ENCODE assay signal across 8 cellular contexts in the genomic region with DNA sequence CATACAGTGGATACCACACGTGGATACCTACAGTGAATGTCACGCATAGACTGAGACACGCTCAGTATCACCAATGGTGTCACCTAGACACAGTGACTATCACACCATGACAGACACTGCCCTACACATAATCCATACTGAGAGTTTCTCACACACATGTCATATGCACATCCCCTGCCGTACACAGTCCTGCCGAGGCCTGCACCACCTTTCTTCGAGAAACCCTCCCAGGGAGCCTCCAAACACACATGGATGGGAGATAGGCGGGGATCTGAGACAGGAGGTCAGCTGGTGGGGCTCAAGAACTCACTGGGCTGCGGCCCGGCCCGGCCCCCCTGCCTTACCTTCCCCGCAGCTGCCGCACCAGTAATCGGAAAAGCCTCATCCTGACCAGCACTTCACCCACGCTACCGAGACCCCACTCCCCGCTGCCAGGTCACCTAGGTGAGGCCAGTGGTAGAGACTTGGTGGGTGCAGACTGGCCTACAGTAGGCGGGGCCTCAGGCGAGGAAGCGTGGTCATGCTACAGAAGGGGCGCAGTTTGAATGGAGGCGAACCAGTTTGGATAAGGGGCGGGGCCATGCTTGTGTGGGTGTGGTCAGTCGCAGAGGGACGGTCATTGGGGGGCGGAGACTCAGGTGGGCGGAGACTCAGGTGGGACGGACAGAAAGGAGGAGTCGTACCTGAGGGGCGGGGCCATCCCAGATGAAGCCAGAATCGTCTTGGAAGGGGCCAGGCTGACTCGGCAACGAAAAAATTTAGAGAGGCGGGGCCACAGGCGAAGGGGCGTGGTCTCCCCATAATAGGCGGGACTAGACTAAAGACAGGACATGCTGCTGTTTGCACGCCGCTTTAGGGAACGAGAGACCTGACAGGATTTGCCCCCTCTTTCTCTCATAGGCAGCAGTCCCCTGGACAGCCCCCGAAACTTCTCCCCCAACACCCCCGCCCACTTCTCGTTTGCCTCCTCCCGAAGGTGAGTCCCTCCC. TPM values are rescaled to one million over a fixed set of nuclear protein-coding genes. Genes with fewer than 3 reads are reported as not detected.
DNase-seq lines count a peak whose midpoint lies in the region; ATAC-seq, FAIRE-seq and TF ChIP-seq lines count a peak whose summit lies in the region.

No MANE protein-coding gene starts in this region.

- no peaks in the 10 kb centered on the region for H3K36me3 ChIP-seq in bronchial epithelial cell (ENCODE audit: control insufficient read depth, insufficient read depth, low read length)
- H3K36me3 ChIP-seq in testis (ENCODE audit: low read depth, missing control alignments), result no peaks in the 10 kb centered on the region

- DNase-seq in AG20443 (ENCODE audit: low spot score), result peak; percentile 86
- peak; percentile 27 for DNase-seq in GOT3 (lab: John Stamatoyannopoulos, UW)
- peak; percentile 30 for DNase-seq in RPMI8226
- DNase-seq in bronchial epithelial cell (ENCODE audit: low read depth), result peak; percentile 83
- DNase-seq in left lobe of liver (ENCODE audit: low spot score), result no peak
- DNase-seq in testis, result peak; percentile 82

- no peaks in the 10 kb centered on the region for H3K4me1 ChIP-seq in testis

- no peak for TF ChIP-seq POLR2A in testis (IDR thresholded peaks at IDR 0.05)

- no peak overlapping the region for H3K27ac ChIP-seq in testis

- 15 to 23% methylated on average over 42 to 43 of the region's 43 CpGs for WGBS in testis, 2 donors

- H3K9me3 ChIP-seq in testis, result no peaks in the 10 kb centered on the region

- FAIRE-seq in bronchial epithelial cell (lab: Jason Lieb, UNC), result no peak

- intact Hi-C loops in testis (cut with DNase I; ENCODE audit: low total_unique reads), result loop anchor here (10.0 kb wide), 1 partner anchor 66 kb away; the partner anchor contains the start of gene HOOK2

- TF ChIP-seq CTCF in bronchial epithelial cell (IDR thresholded peaks at IDR 0.05; ENCODE audit: insufficient read depth, low read length, severe bottlenecking), result no peak
- no peak for TF ChIP-seq CTCF in testis (IDR thresholded peaks at IDR 0.05)

- H3K4me3 ChIP-seq in bronchial epithelial cell (ENCODE audit: low read depth, low read length) (peak overlapping the region; percentile 22), testis (peak overlapping the region; percentile 15 to 40)

- ATAC-seq in left lobe of liver (peak; percentile 37), GM21576 (IDR thresholded peaks at IDR 0.05; ENCODE audit: unreplicated experiment) (no peak), GM18511 (IDR thresholded peaks at IDR 0.05; ENCODE audit: unreplicated experiment) (no peak)

- H3K27me3 ChIP-seq in bronchial epithelial cell (ENCODE audit: control insufficient read depth, insufficient read depth, low read length) (peaks cover 11% of the 10 kb centered on the region), testis (no peaks in the 10 kb centered on the region)

RNA-seq across cellular contexts. Expression of gene MAST1, which starts 2.1 kb away (rescaled TPM):
- total RNA-seq in bronchial epithelial cell, result 0.26 and 0.38 TPM in 2 replicates
- total RNA-seq in left lobe of liver, result 0.86 TPM
- 1 to 10 TPM; 8.5 to 9.0 TPM for total RNA-seq in testis
- 11.7 TPM for polyA plus RNA-seq in testis (ENCODE audit: insufficient read depth, low read depth, low replicate concordance)

RNA-seq across cellular contexts. Expression of gene RTBDN, which starts 6.0 kb away (rescaled TPM):
- total RNA-seq in bronchial epithelial cell (not detected in 2 replicates), left lobe of liver (not detected), testis (1 to 10 TPM; 3.8 to 5.1 TPM)
- 3.7 TPM for polyA plus RNA-seq in testis (ENCODE audit: insufficient read depth, low read depth, low replicate concordance)

RNA-seq across cellular contexts. Expression of gene RNASEH2A, which starts 34.0 kb away (rescaled TPM):
- total RNA-seq in bronchial epithelial cell (11.1 and 12.9 TPM in 2 replicates), left lobe of liver (3.0 TPM), testis (10 to 100 TPM; 15.7 to 18.6 TPM)
- 14.1 TPM for polyA plus RNA-seq in testis (ENCODE audit: insufficient read depth, low read depth, low replicate concordance)

RNA-seq across cellular contexts. Expression of gene THSD8, which starts 38.5 kb away (rescaled TPM):
- total RNA-seq in bronchial epithelial cell (not detected in 2 replicates), left lobe of liver (1.5 TPM), testis (10 to 100 TPM in 1 of 2 donors, 1 to 10 TPM in 1; 3.0 to 14.0 TPM)
- polyA plus RNA-seq in testis (ENCODE audit: insufficient read depth, low read depth, low replicate concordance), result 27.9 TPM

RNA-seq across cellular contexts. Expression of gene PRDX2, which starts 38.8 kb away (rescaled TPM):
- 148 and 157 TPM in 2 replicates for total RNA-seq in bronchial epithelial cell
- total RNA-seq in left lobe of liver, result 224 TPM
- total RNA-seq in testis, result 100 to 1,000 TPM in 1 of 2 donors, 10 to 100 TPM in 1; 72.1 to 117 TPM
- polyA plus RNA-seq in testis (ENCODE audit: insufficient read depth, low read depth, low replicate concordance), result 87.1 TPM
